In genomic region chr15:29056839-29057450, GRCh38 we compare ENCODE assay signal across 20 cellular contexts.
DNase-seq lines count a peak whose midpoint lies in the region; ATAC-seq, FAIRE-seq and TF ChIP-seq lines count a peak whose summit lies in the region.
"Had no signal": no experiment of that assay in that cellular context is flagged by ENCODE, and none has a peak within 500 bp of the region (broad histone marks: within the 10 kb centered on the region; RNA-seq: fewer than 3 reads in every experiment).

No MANE protein-coding gene starts in this region.

- H3K79me1 ChIP-seq in H1 (ENCODE audit: low read depth, low read length): no peaks in the 10 kb centered on the region

- H3K4me2 ChIP-seq in H1 (ENCODE audit: insufficient read depth in 1 of 2, low read depth in 2 of 2, low read length in 2 of 2): peak overlapping the region; percentile 35 to 45

- H3K18ac ChIP-seq in H1 (ENCODE audit: extremely low read depth, low read length): no peak overlapping the region

- H3K9me3 ChIP-seq in heart left ventricle: no peaks in the 10 kb centered on the region
- H3K9me3 ChIP-seq in H1 (ENCODE audit: insufficient read depth in 2 of 2, low read depth in 1 of 2, low read length in 1 of 2): peaks cover 4 to 12% of the 10 kb centered on the region in 2 experiments; a peak in 3 of 4 replicates
- H3K9me3 ChIP-seq in upper lobe of right lung: no peaks in the 10 kb centered on the region
- H3K9me3 ChIP-seq: MG63, SJCRH30 had no signal

- CTCF ChIA-PET in H1 (lab: Charles Lee; ENCODE audit: partially characterized antibody): interaction anchor here (0.6 to 1.8 kb wide), 4 partner anchors 33 to 74 kb away, joined by 3 to 6 read pairs (median 4); no protein-coding TSS in a partner anchor

- no peak overlapping the region for H3K23ac ChIP-seq in H1 (ENCODE audit: insufficient read length)

- TF ChIP-seq EP300 in H1 (IDR thresholded peaks at IDR 0.05; ENCODE audit: borderline replicate concordance in 1 of 2, low read depth in 2 of 2, low read length in 2 of 2): peak in 1 of 2 experiments; percentile 48; a peak in 1 of 3 replicates

- no peak for TF ChIP-seq POLR2A in heart left ventricle (IDR thresholded peaks at IDR 0.05)
- no peak for TF ChIP-seq POLR2A in H1 (IDR thresholded peaks at IDR 0.05; ENCODE audit: control extremely low read depth in 1 of 2, low read depth in 2 of 2, low read length in 2 of 2)
- no peak for TF ChIP-seq POLR2A in GM12891 (IDR thresholded peaks at IDR 0.05; ENCODE audit: low read depth, low read length)

- peak; percentile 7 for DNase-seq in Right ventricle myocardium inferior (ENCODE audit: missing footprints)
- DNase-seq in heart left ventricle: no peak
- DNase-seq in H1 (ENCODE audit: low read depth in 1 of 2, low spot score in 2 of 2): peak; percentile 19 to 66
- peak; percentile 46 for DNase-seq in iPS-NIHi7 (ENCODE audit: extremely low spot score)
- peak; percentile 32 for DNase-seq in upper lobe of right lung
- no peak for DNase-seq in GM12891 (ENCODE audit: insufficient read length, low spot score)
- no peak for DNase-seq in NCI-H524 treated with DMSO at 0.1 percent for 48 hours (lab: John Stamatoyannopoulos, UW)
- no peak for DNase-seq in NCI-H2227 (lab: John Stamatoyannopoulos, UW; ENCODE audit: unreplicated experiment)
- DNase-seq: DMS79 treated with DMSO at 0.1 percent for 48 hours, HCEC 1CT, Kasumi-1, MG63, NCI-H1048, NCI-H1436 treated with DMSO at 0.1 percent for 48 hours, NCI-H2029 treated with DMSO at 0.1 percent for 48 hours, NCI-H2171 treated with DMSO at 0.1 percent for 48 hours, NCI-H748 treated with DMSO at 0.1 percent for 48 hours, SJCRH30 had no signal

- H2BK12ac ChIP-seq in H1 (ENCODE audit: low read depth, low read length): no peak overlapping the region

- peak overlapping the region; percentile 19; the same call in 1 of the 2 replicates for H2BK20ac ChIP-seq in H1 (ENCODE audit: low read length)

- no peak overlapping the region for H3K14ac ChIP-seq in H1 (ENCODE audit: insufficient read length)

- POLR2A ChIA-PET in H1 (lab: Charles Lee; ENCODE audit: partially characterized antibody): interaction anchor here (0.7 kb wide), 1 partner anchor 73 kb away, joined by 3 read pairs; no protein-coding TSS in a partner anchor

- no peaks in the 10 kb centered on the region; the same call in 1 of the 2 replicates for H3K23me2 ChIP-seq in H1 (ENCODE audit: low read depth, low read length)

- no peak overlapping the region for H3K56ac ChIP-seq in H1 (replicated peaks; ENCODE audit: insufficient read length, low read depth, low read length)

- no peak overlapping the region for H3K27ac ChIP-seq in heart left ventricle
- H3K27ac ChIP-seq in H1 (ENCODE audit: low read depth, low read length): no peak overlapping the region
- no peak overlapping the region for H3K27ac ChIP-seq in upper lobe of right lung
- H3K27ac ChIP-seq: RWPE1, SJCRH30 had no signal

- no peak overlapping the region for H3K4ac ChIP-seq in H1 (replicated peaks; ENCODE audit: insufficient read length, low read depth, low read length)

- no peak overlapping the region for H3K4me3 ChIP-seq in heart left ventricle
- peak overlapping the region in 2 of 4 experiments; percentile 11 to 26; a peak in 2 of 8 replicates for H3K4me3 ChIP-seq in H1 (ENCODE audit: extremely low read depth in 1 of 4, insufficient read depth in 2 of 4, low read depth in 3 of 4, low read length in 4 of 4)
- no peak overlapping the region for H3K4me3 ChIP-seq in upper lobe of right lung
- H3K4me3 ChIP-seq: MG63, SJCRH30 had no signal

- no peak overlapping the region for H2BK120ac ChIP-seq in H1 (replicated peaks; ENCODE audit: low read depth, low read length)

- H4K8ac ChIP-seq in H1 (ENCODE audit: extremely low read depth, insufficient read depth, low read length): no peak overlapping the region

- H3K4me1 ChIP-seq in heart left ventricle: no peaks in the 10 kb centered on the region
- H3K4me1 ChIP-seq in H1 (replicated peaks in 1 of 4; ENCODE audit: control insufficient read depth in 3 of 4, insufficient read depth in 4 of 4, low read length in 3 of 4): peaks cover 7 to 18% (median 13%) of the 10 kb centered on the region in 4 experiments; a peak in 6 of 7 replicates
- H3K4me1 ChIP-seq in upper lobe of right lung: no peaks in the 10 kb centered on the region
- H3K4me1 ChIP-seq: SJCRH30 had no signal

- WGBS in heart left ventricle, 4 donors: 52 to 66% (median 62%) methylated on average over 4 of the region's 4 CpGs
- WGBS in H1 (ENCODE audit: extremely low coverage in 1 of 2, insufficient coverage in 1 of 2, insufficient read length in 1 of 2, insufficient replicate concordance in 2 of 2, low coverage in 1 of 2, low lambda C conversion rate in 2 of 2, missing lambda C conversion rate in 1 of 2), 2 experiments: 29% methylated on average over 4 of the region's 4 CpGs; no CpG with 5 or more reads in 1 of the 2 experiments

- TF ChIP-seq RAD21 in H1 (IDR thresholded peaks at IDR 0.05 in 1 of 2, conservative IDR thresholded peaks at IDR 0.05 in 1 of 2; ENCODE audit: low read depth in 2 of 2, low read length in 2 of 2): no peak

- H4K91ac ChIP-seq in H1 (replicated peaks; ENCODE audit: insufficient read length, low read length): peak overlapping the region; percentile 87

- no peak for TF ChIP-seq CTCF in heart left ventricle (IDR thresholded peaks at IDR 0.05)
- TF ChIP-seq CTCF in H1 (IDR thresholded peaks at IDR 0.05; ENCODE audit: control extremely low read depth in 1 of 3, insufficient read depth in 1 of 3, low read depth in 1 of 3, low read length in 3 of 3): no peak
- no peak for TF ChIP-seq CTCF in upper lobe of right lung (IDR thresholded peaks at IDR 0.05)

- H3K27me3 ChIP-seq in heart left ventricle (peaks cover 0 to 4% (median 0%) of the 10 kb centered on the region in 9 donors), H1 (replicated peaks in 1 of 4; ENCODE audit: control insufficient read depth in 3 of 4, extremely low read depth in 1 of 4, insufficient read depth in 3 of 4, low read length in 3 of 4) (no peaks in the 10 kb centered on the region), upper lobe of right lung (no peaks in the 10 kb centered on the region)
- H3K27me3 ChIP-seq: MG63, SJCRH30 had no signal

- ATAC-seq in Right ventricle myocardium inferior (no peak), heart left ventricle (no peak), upper lobe of right lung (no peak)

- no peak overlapping the region for H2AK5ac ChIP-seq in H1 (ENCODE audit: low read depth, low read length)

- intact Hi-C loops in Right ventricle myocardium inferior (cut with DNase I) (no loop called here), heart left ventricle (cut with DNase I) (no loop called here), upper lobe of right lung (cut with DNase I) (no loop called here)

- H4K20me1 ChIP-seq in H1 (replicated peaks in 1 of 2; ENCODE audit: control insufficient read depth in 1 of 2, insufficient read depth in 2 of 2, low read length in 2 of 2): no peaks in the 10 kb centered on the region

- FAIRE-seq in H1 (lab: Jason Lieb, UNC) (peak; percentile 57), GM12891 (lab: Jason Lieb, UNC) (no peak)
- FAIRE-seq: HTR-8/SVneo had no signal

- H3K9ac ChIP-seq in H1 (replicated peaks in 1 of 4; ENCODE audit: extremely low read depth in 1 of 4, low read depth in 3 of 4, low read length in 3 of 4): no peak overlapping the region

- H3K36me3 ChIP-seq in heart left ventricle: no peaks in the 10 kb centered on the region
- no peaks in the 10 kb centered on the region for H3K36me3 ChIP-seq in H1 (ENCODE audit: control insufficient read depth in 2 of 4, insufficient read depth in 4 of 4, low read length in 3 of 4)
- no peaks in the 10 kb centered on the region for H3K36me3 ChIP-seq in upper lobe of right lung
- H3K36me3 ChIP-seq: MG63, SJCRH30 had no signal

- H2BK15ac ChIP-seq in H1 (ENCODE audit: low read length): no peak overlapping the region

- no peaks in the 10 kb centered on the region for H3K79me2 ChIP-seq in H1 (ENCODE audit: control insufficient read depth in 1 of 2, insufficient read depth in 2 of 2, low read length in 2 of 2)

- H2BK5ac ChIP-seq in H1 (ENCODE audit: low read depth, low read length): peak overlapping the region; percentile 41; the same call in 1 of the 2 replicates

- H4K5ac ChIP-seq in H1 (ENCODE audit: insufficient read length, low read depth, low read length): no peak overlapping the region

- H2AFZ ChIP-seq in H1 (ENCODE audit: low read length): no peak overlapping the region

TF ChIP-seq in H1, 55 proteins besides CTCF, POLR2A, EP300 and RAD21 (continues in another document):
- TF ChIP-seq KDM1A (IDR thresholded peaks at IDR 0.05; ENCODE audit: borderline replicate concordance, low read length) (no peak), TAF1 (IDR thresholded peaks at IDR 0.05; ENCODE audit: low read depth, low read length) (no peak), SIRT6 (IDR thresholded peaks at IDR 0.05; ENCODE audit: low read length) (no peak), RNF2 (IDR thresholded peaks at IDR 0.05; ENCODE audit: borderline replicate concordance, low read depth, low read length, missing control alignments, poor library complexity, severe bottlenecking) (no peak), NANOG (IDR thresholded peaks at IDR 0.05; ENCODE audit: insufficient read depth, low read depth, low read length, poor library complexity, severe bottlenecking) (no peak), YY1 (IDR thresholded peaks at IDR 0.05; ENCODE audit: low read depth, low read length) (0 out of 2 replicates have a peak, but pooled peaks have one; percentile 38), EGR1 (IDR thresholded peaks at IDR 0.05; ENCODE audit: borderline replicate concordance, low read depth, low read length) (peak; percentile 32; the same call in 1 of the 2 replicates), POLR2AphosphoS5 (IDR thresholded peaks at IDR 0.05; ENCODE audit: low read depth, low read length) (no peak), TEAD4 (IDR thresholded peaks at IDR 0.05; ENCODE audit: low read depth, low read length) (peak; percentile 95)

TF ChIP-seq in GM12891, 5 proteins besides CTCF, POLR2A, EP300 and RAD21:
- TF ChIP-seq SPI1 (IDR thresholded peaks at IDR 0.05; ENCODE audit: low read depth, low read length) (no peak), TAF1 (IDR thresholded peaks at IDR 0.05; ENCODE audit: low read depth, low read length) (no peak), POU2F2 (IDR thresholded peaks at IDR 0.05; ENCODE audit: low read depth, low read length) (no peak), POLR2AphosphoS5 (IDR thresholded peaks at IDR 0.05; ENCODE audit: low read depth, low read length) (no peak), PAX5 (IDR thresholded peaks at IDR 0.05; ENCODE audit: insufficient read depth, low read length, severe bottlenecking) (no peak)

Comparison
In these comparisons a context has a peak if more than half of its experiments do, and no peak if none do; other contexts are left out.
1. DNase-seq: peak in Right ventricle myocardium inferior (single experiment), H1 (2 of 2), iPS-NIHi7 (single experiment) and upper lobe of right lung (single experiment); none in heart left ventricle (0 of 5), GM12891 (single experiment), NCI-H524 treated with DMSO at 0.1 percent for 48 hours (single experiment) and NCI-H2227 (single experiment).